32 cellular contexts compared by ENCODE assay signal in the genomic region with DNA sequence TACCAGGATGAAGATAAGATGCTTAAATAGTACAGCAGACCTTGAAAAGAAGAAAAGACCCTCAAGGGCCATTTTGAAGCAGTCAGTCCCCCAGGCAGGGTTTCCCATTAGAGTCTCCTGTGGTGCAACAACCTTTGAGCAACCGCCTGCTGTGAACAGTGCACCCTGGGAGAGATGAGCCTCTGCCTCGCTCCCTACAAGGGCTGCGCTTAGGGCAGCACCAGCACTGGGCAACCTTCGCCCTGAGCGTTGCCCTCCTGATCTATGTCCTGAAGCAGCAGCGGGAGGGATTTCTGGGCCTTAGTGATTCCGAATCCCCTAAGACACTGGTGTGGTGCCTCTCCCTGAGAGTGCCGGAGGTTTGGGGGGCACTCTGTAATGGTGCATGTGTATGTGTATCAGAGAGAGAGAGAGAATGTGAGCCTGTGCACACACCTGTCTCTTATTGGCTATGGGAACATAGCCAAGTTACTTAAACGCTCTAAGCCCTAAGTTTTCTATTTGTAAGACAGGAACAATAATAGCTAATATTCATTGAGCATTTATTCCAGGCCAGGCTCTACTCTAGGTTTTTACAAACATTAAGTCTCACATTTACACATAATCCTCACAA. TPM values are rescaled to one million over a fixed set of nuclear protein-coding genes. Genes with fewer than 3 reads are reported as not detected.
"Had no signal": no experiment of that assay in that cellular context is flagged by ENCODE, and none has a peak within 500 bp of the region (broad histone marks: within the 10 kb centered on the region; RNA-seq: fewer than 3 reads in every experiment).

No MANE protein-coding gene starts in this region.

- H3K27me3 ChIP-seq: ascending aorta, cardiac muscle cell, SJCRH30 had no signal

- H3K27ac ChIP-seq: ascending aorta, cardiac muscle cell, SJCRH30, SK-N-MC had no signal

- H3K36me3 Mint-ChIP-seq: activated naive CD4-positive, alpha-beta T cell treated with anti-CD3 and anti-CD28 coated beads, Interleukin-2, amount 50 U/mL, for 24 hours; activated naive CD8-positive, alpha-beta T cell treated with anti-CD3 and anti-CD28 coated beads, Interleukin-2, amount 10 ng/mL, durations not matched to agents 7 days and 5 days had no signal

- H3K4me1 Mint-ChIP-seq: activated CD4-positive, alpha-beta T cell treated with anti-CD3 and anti-CD28 coated beads, Interleukin-2, amount 10 ng/mL, durations not matched to agents 24 days and 14 days; activated naive CD4-positive, alpha-beta T cell treated with anti-CD3 and anti-CD28 coated beads, Interleukin-2, amount 50 U/mL, for 24 hours; activated naive CD8-positive, alpha-beta T cell treated with anti-CD3 and anti-CD28 coated beads, Interleukin-2, amount 10 ng/mL, durations not matched to agents 7 days and 5 days; activated T-helper 17 cell treated with anti-CD3 and anti-CD28 coated beads, Interleukin-2, amount 50 U/mL, for 72 hours; central memory CD8-positive, alpha-beta T cell had no signal

- H3K4me1 ChIP-seq: ascending aorta had no signal

- H3K9me3 ChIP-seq: ascending aorta, SJCRH30 had no signal

- H3K4me3 ChIP-seq: ascending aorta, cardiac muscle cell, SJCRH30, SK-N-MC had no signal

- H3K9me3 Mint-ChIP-seq: activated CD4-positive, alpha-beta T cell treated with anti-CD3 and anti-CD28 coated beads, Interleukin-2, amount 10 ng/mL, durations not matched to agents 24 days and 14 days; activated CD8-positive, alpha-beta T cell treated with anti-CD3 and anti-CD28 coated beads for 36 hours; activated naive CD4-positive, alpha-beta T cell treated with anti-CD3 and anti-CD28 coated beads, Interleukin-2, amount 50 U/mL, for 24 hours; activated naive CD8-positive, alpha-beta T cell treated with anti-CD3 and anti-CD28 coated beads, Interleukin-2, amount 10 ng/mL, durations not matched to agents 7 days and 5 days; activated T-cell treated with anti-CD3 and anti-CD28 coated beads, Interleukin-2, amount 50 U/mL, for 72 hours; activated T-helper 17 cell treated with anti-CD3 and anti-CD28 coated beads, Interleukin-2, amount 50 U/mL, for 72 hours; central memory CD8-positive, alpha-beta T cell had no signal

- H3K27me3 Mint-ChIP-seq: activated naive CD4-positive, alpha-beta T cell treated with anti-CD3 and anti-CD28 coated beads, Interleukin-2, amount 50 U/mL, for 24 hours; activated T-helper 17 cell treated with anti-CD3 and anti-CD28 coated beads, Interleukin-2, amount 50 U/mL, for 72 hours had no signal

- H3K4me3 Mint-ChIP-seq: activated CD4-positive, alpha-beta T cell treated with anti-CD3 and anti-CD28 coated beads, Interleukin-2, amount 10 ng/mL, durations not matched to agents 24 days and 14 days; activated CD8-positive, alpha-beta T cell treated with anti-CD3 and anti-CD28 coated beads for 36 hours; activated naive CD4-positive, alpha-beta T cell treated with anti-CD3 and anti-CD28 coated beads, Interleukin-2, amount 50 U/mL, for 24 hours; activated naive CD8-positive, alpha-beta T cell treated with anti-CD3 and anti-CD28 coated beads, Interleukin-2, amount 10 ng/mL, durations not matched to agents 7 days and 5 days; activated T-cell treated with anti-CD3 and anti-CD28 coated beads, Interleukin-2, amount 50 U/mL, for 72 hours; activated T-helper 17 cell treated with anti-CD3 and anti-CD28 coated beads, Interleukin-2, amount 50 U/mL, for 72 hours; central memory CD8-positive, alpha-beta T cell had no signal

- H3K36me3 ChIP-seq: ascending aorta, cardiac muscle cell, SJCRH30 had no signal

- DNase-seq: activated CD4-positive, alpha-beta T cell treated with anti-CD3 and anti-CD28 coated beads, Interleukin-2, amount 10 ng/mL, durations not matched to agents 24 days and 14 days; activated CD4-positive, alpha-beta T cell treated with anti-CD3 and anti-CD28 coated beads, Interleukin-2, amount 50 U/mL, for 4 hours; activated CD8-positive, alpha-beta T cell treated with anti-CD3 and anti-CD28 coated beads for 36 hours; activated gamma-delta T cell; activated naive CD4-positive, alpha-beta T cell treated with Interleukin-2 at 50 U/mL for 16 hours; activated naive CD8-positive, alpha-beta T cell treated with anti-CD3 and anti-CD28 coated beads, Interleukin-2, amount 10 ng/mL, durations not matched to agents 7 days and 5 days; activated T-cell treated with anti-CD3 and anti-CD28 coated beads, Interleukin-2, amount 50 U/mL, for 1 hour; activated T-cell treated with anti-CD3 and anti-CD28 coated beads, Interleukin-2, amount 50 U/mL, for 72 hours; amygdala; MM.1S; NCI-H1092 treated with DMSO at 0.1 percent for 48 hours; NCI-H1436 treated with DMSO at 0.1 percent for 48 hours; NCI-H2029; NCI-H2227 treated with DMSO at 0.1 percent for 48 hours; NCI-H510A treated with DMSO at 0.1 percent for 48 hours; NCI-H526 treated with DMSO at 0.1 percent for 48 hours; NCI-H774; SHP77; SJCRH30 had no signal

- ATAC-seq: activated CD8-positive, alpha-beta T cell treated with anti-CD3 and anti-CD28 coated beads for 36 hours; activated T-cell treated with anti-CD3 and anti-CD28 coated beads, Interleukin-2, amount 50 U/mL, for 72 hours; activated T-helper 17 cell treated with anti-CD3 and anti-CD28 coated beads, Interleukin-2, amount 50 U/mL, for 72 hours; Panc1 had no signal

- H3K27ac Mint-ChIP-seq: activated CD4-positive, alpha-beta T cell treated with anti-CD3 and anti-CD28 coated beads, Interleukin-2, amount 10 ng/mL, durations not matched to agents 24 days and 14 days; activated CD8-positive, alpha-beta T cell treated with anti-CD3 and anti-CD28 coated beads for 36 hours; activated naive CD4-positive, alpha-beta T cell treated with anti-CD3 and anti-CD28 coated beads, Interleukin-2, amount 50 U/mL, for 24 hours; activated naive CD8-positive, alpha-beta T cell treated with anti-CD3 and anti-CD28 coated beads, Interleukin-2, amount 10 ng/mL, durations not matched to agents 7 days and 5 days; activated T-cell treated with anti-CD3 and anti-CD28 coated beads, Interleukin-2, amount 50 U/mL, for 72 hours; activated T-helper 17 cell treated with anti-CD3 and anti-CD28 coated beads, Interleukin-2, amount 50 U/mL, for 72 hours had no signal

RNA-seq across cellular contexts. Expression of gene ABCC12, which starts 25.2 kb away (rescaled TPM):
- total RNA-seq: activated CD4-positive, alpha-beta T cell treated with anti-CD3 and anti-CD28 coated beads, Interleukin-2, amount 10 ng/mL, durations not matched to agents 24 days and 14 days; activated CD8-positive, alpha-beta memory T cell treated with anti-CD3 and anti-CD28 coated beads for 36 hours; activated CD8-positive, alpha-beta T cell treated with anti-CD3 and anti-CD28 coated beads for 36 hours; activated naive CD8-positive, alpha-beta T cell treated with anti-CD3 and anti-CD28 coated beads, Interleukin-2, amount 10 ng/mL, durations not matched to agents 7 days and 5 days; activated T-cell treated with anti-CD3 and anti-CD28 coated beads, Interleukin-2, amount 50 U/mL, for 72 hours; activated T-helper 17 cell treated with anti-CD3 and anti-CD28 coated beads, Interleukin-2, amount 50 U/mL, for 72 hours; ascending aorta; cardiac muscle cell; chondrocyte; LHCN-M2; SJCRH30; T-helper 1 cell treated with Interleukin-12 subunit alpha and Interleukin-12 subunit beta and Interleukin-4 antibody, amounts not matched to agents 30 ng/mL and 1 ng/mL, for 36 hours; T-helper 2 cell treated with Interferon-gamma antibody and Interleukin-4, amounts not matched to agents 100 ng/mL and 5 ng/mL, for 36 hours had no signal
- polyA plus RNA-seq: adipose tissue, cardiac muscle cell had no signal
